35 cellular contexts compared by ENCODE assay signal in genomic region chr2:71462641-71463341, GRCh38. TPM values are rescaled to one million over a fixed set of nuclear protein-coding genes. Genes with fewer than 3 reads are reported as not detected.
"Had no signal": no experiment of that assay in that cellular context is flagged by ENCODE, and none has a peak within 500 bp of the region (broad histone marks: within the 10 kb centered on the region; RNA-seq: fewer than 3 reads in every experiment).

No MANE protein-coding gene starts in this region.

- FAIRE-seq: keratinocyte, TTC549, urothelium cell line had no signal

- DNase-seq: activated CD4-positive, alpha-beta memory T cell treated with anti-CD3 and anti-CD28 coated beads for 36 hours; activated CD4-positive, alpha-beta T cell treated with anti-CD3 and anti-CD28 coated beads, Interleukin-2, amount 10 ng/mL, durations not matched to agents 24 days and 14 days; activated effector memory CD4-positive, alpha-beta T cell treated with anti-CD3 and anti-CD28 coated beads, Interleukin-2, amount 50 U/mL, for 16 hours; activated naive CD4-positive, alpha-beta T cell treated with anti-CD3 and anti-CD28 coated beads for 36 hours; activated naive CD8-positive, alpha-beta T cell treated with anti-CD3 and anti-CD28 coated beads for 36 hours; activated T-cell treated with anti-CD3 and anti-CD28 coated beads for 4 hours; aorta; cerebellar nuclear complex; dorsolateral prefrontal cortex; effector memory CD4-positive, alpha-beta T cell; erythroblast; left cardiac atrium; mammary epithelial cell; midbrain; naive thymus-derived CD4-positive, alpha-beta T cell; nucleus accumbens; right cardiac atrium; stimulated activated CD4-positive, alpha-beta T cell treated with anti-CD3 and anti-CD28 coated beads, Interleukin-2, amount 100 ng/mL, for 48 hours; stimulated activated naive CD4-positive, alpha-beta T cell treated with Interleukin-2 at 50 U/mL for 16 hours; T-helper 9 cell had no signal

- ATAC-seq: activated CD4-positive, CD25-positive, alpha-beta regulatory T cell treated with anti-CD3 and anti-CD28 coated beads, Interleukin-2, amount 50 U/mL, for 24 hours; gastroesophageal sphincter; left cardiac atrium; naive thymus-derived CD4-positive, alpha-beta T cell; right cardiac atrium had no signal

- H3K36me3 ChIP-seq: adrenal gland, cardiac muscle cell, gastroesophageal sphincter, tibial nerve had no signal

- H3K9ac ChIP-seq: parathyroid adenoma had no signal

- H3K4me3 ChIP-seq: adrenal gland, cardiac muscle cell, coronary artery, dorsolateral prefrontal cortex, gastroesophageal sphincter, hepatocyte, tibial nerve had no signal

- H3K9me3 ChIP-seq: adrenal gland, gastroesophageal sphincter had no signal

- H3K4me2 ChIP-seq: hepatocyte had no signal

- H3K4me3 Mint-ChIP-seq: activated CD4-positive, alpha-beta memory T cell treated with anti-CD3 and anti-CD28 coated beads for 36 hours; activated CD4-positive, alpha-beta T cell treated with anti-CD3 and anti-CD28 coated beads, Interleukin-2, amount 10 ng/mL, durations not matched to agents 24 days and 14 days; activated naive CD4-positive, alpha-beta T cell treated with anti-CD3 and anti-CD28 coated beads for 36 hours; activated naive CD8-positive, alpha-beta T cell treated with anti-CD3 and anti-CD28 coated beads for 36 hours; activated T-helper 1 cell treated with anti-CD3 and anti-CD28 coated beads, Interleukin-12 subunit alpha, Interleukin-12 subunit beta, Interleukin-2, Interleukin-4 antibody, amounts not matched to agents 30 ng/mL and 10 ng/mL and 1 ng/mL, durations not matched to agents 14 hours and 24 hours and 36 hours; brain; naive thymus-derived CD4-positive, alpha-beta T cell; T-helper 1 cell treated with Interleukin-12 subunit alpha and Interleukin-12 subunit beta and Interleukin-4 antibody, amounts not matched to agents 30 μg/mL and 1 μg/mL, for 36 hours had no signal

- H3K79me2 ChIP-seq: hepatocyte, parathyroid adenoma had no signal

- H3K27ac Mint-ChIP-seq: activated CD4-positive, alpha-beta memory T cell treated with anti-CD3 and anti-CD28 coated beads for 36 hours; activated CD4-positive, alpha-beta T cell treated with anti-CD3 and anti-CD28 coated beads, Interleukin-2, amount 10 ng/mL, durations not matched to agents 24 days and 14 days; activated naive CD4-positive, alpha-beta T cell treated with anti-CD3 and anti-CD28 coated beads for 36 hours; activated naive CD8-positive, alpha-beta T cell treated with anti-CD3 and anti-CD28 coated beads for 36 hours; activated T-helper 1 cell treated with anti-CD3 and anti-CD28 coated beads, Interleukin-12 subunit alpha, Interleukin-12 subunit beta, Interleukin-2, Interleukin-4 antibody, amounts not matched to agents 30 ng/mL and 10 ng/mL and 1 ng/mL, durations not matched to agents 14 hours and 24 hours and 36 hours; brain; naive thymus-derived CD4-positive, alpha-beta T cell; T-helper 1 cell treated with Interleukin-12 subunit alpha and Interleukin-12 subunit beta and Interleukin-4 antibody, amounts not matched to agents 30 μg/mL and 1 μg/mL, for 36 hours had no signal

- H2AFZ ChIP-seq: hepatocyte, parathyroid adenoma had no signal

- H3K4me1 ChIP-seq: parathyroid adenoma had no signal

- H3K9me3 Mint-ChIP-seq: activated CD4-positive, alpha-beta memory T cell treated with anti-CD3 and anti-CD28 coated beads for 36 hours; activated naive CD4-positive, alpha-beta T cell treated with anti-CD3 and anti-CD28 coated beads for 36 hours; activated naive CD8-positive, alpha-beta T cell treated with anti-CD3 and anti-CD28 coated beads for 36 hours; activated T-helper 1 cell treated with anti-CD3 and anti-CD28 coated beads, Interleukin-12 subunit alpha, Interleukin-12 subunit beta, Interleukin-2, Interleukin-4 antibody, amounts not matched to agents 30 ng/mL and 10 ng/mL and 1 ng/mL, durations not matched to agents 14 hours and 24 hours and 36 hours; T-helper 1 cell treated with Interleukin-12 subunit alpha and Interleukin-12 subunit beta and Interleukin-4 antibody, amounts not matched to agents 30 μg/mL and 1 μg/mL, for 36 hours had no signal

- H3K27ac ChIP-seq: adrenal gland, cardiac muscle cell, coronary artery, dorsolateral prefrontal cortex, gastroesophageal sphincter, hepatocyte, parathyroid adenoma, tibial nerve, VCaP had no signal

- H3K36me3 Mint-ChIP-seq: activated CD4-positive, alpha-beta memory T cell treated with anti-CD3 and anti-CD28 coated beads for 36 hours; activated naive CD8-positive, alpha-beta T cell treated with anti-CD3 and anti-CD28 coated beads for 36 hours; brain; naive thymus-derived CD4-positive, alpha-beta T cell had no signal

RNA-seq across cellular contexts. Expression of gene DYSF, which starts 9.4 kb away (rescaled TPM):
- total RNA-seq: activated CD4-positive, alpha-beta memory T cell treated with anti-CD3 and anti-CD28 coated beads for 36 hours; activated CD4-positive, alpha-beta T cell treated with anti-CD3 and anti-CD28 coated beads, Interleukin-2, amount 10 ng/mL, durations not matched to agents 24 days and 14 days; activated T-helper 1 cell treated with anti-CD3 and anti-CD28 coated beads, Interleukin-12 subunit alpha, Interleukin-12 subunit beta, Interleukin-2, Interleukin-4 antibody, amounts not matched to agents 30 ng/mL and 10 ng/mL and 1 ng/mL, durations not matched to agents 14 hours and 24 hours and 36 hours had no signal
